Comparison of ENCODE assay signal across 4 cellular contexts in genomic region chr7:104603957-104604356, GRCh38.
"Had no signal": no experiment of that assay in that cellular context is flagged by ENCODE, and none has a peak within 500 bp of the region (broad histone marks: within the 10 kb centered on the region; RNA-seq: fewer than 3 reads in every experiment).

No MANE protein-coding gene starts in this region.

- H3K9me3 Mint-ChIP-seq: GM23338 had no signal

- ATAC-seq: GM23338 had no signal

- H3K4me1 Mint-ChIP-seq: GM23338, H9 had no signal

- H3K27ac Mint-ChIP-seq: GM23338, H9 had no signal

- H3K4me3 ChIP-seq: GM23338 had no signal

- DNase-seq: H9, HCEC 1CT, IMR-90 had no signal

- H3K4me3 Mint-ChIP-seq: GM23338, H9 had no signal
